Comparison of ENCODE assay signal across 13 cellular contexts in genomic region chr14:97703006-97703760, GRCh38.
A peak's percentile ranks its signal among the peaks of the same experiment; 100 is the strongest.
DNase-seq lines count a peak whose midpoint lies in the region; ATAC-seq lines count a peak whose summit lies in the region.
"Had no signal": no experiment of that assay in that cellular context is flagged by ENCODE, and none has a peak within 500 bp of the region (broad histone marks: within the 10 kb centered on the region; RNA-seq: fewer than 3 reads in every experiment).

No MANE protein-coding gene starts in this region.

- H3K4me1 Mint-ChIP-seq in T-helper 1 cell treated with Interleukin-12 subunit alpha and Interleukin-12 subunit beta and Interleukin-4 antibody, amounts not matched to agents 30 μg/mL and 1 μg/mL, for 36 hours (ENCODE audit: low read depth), result peaks cover 75% of the 10 kb centered on the region
- H3K4me1 Mint-ChIP-seq in activated naive CD8-positive, alpha-beta T cell (ENCODE audit: low read depth), result peaks cover 80% of the 10 kb centered on the region

- DNase-seq in NCI-H82 treated with DMSO at 0.1 percent for 48 hours (lab: John Stamatoyannopoulos, UW; ENCODE audit: unreplicated experiment) (no peak), DMS79 (lab: John Stamatoyannopoulos, UW) (no peak)
- DNase-seq: amniotic stem cell, NCI-H1105, psoas muscle, uterus had no signal

- H3K27me3 Mint-ChIP-seq in T-helper 1 cell treated with Interleukin-12 subunit alpha and Interleukin-12 subunit beta and Interleukin-4 antibody, amounts not matched to agents 30 μg/mL and 1 μg/mL, for 36 hours (ENCODE audit: low read depth), result no peaks in the 10 kb centered on the region
- no peaks in the 10 kb centered on the region for H3K27me3 Mint-ChIP-seq in activated naive CD8-positive, alpha-beta T cell
- H3K27me3 Mint-ChIP-seq: IgD-negative memory B cell had no signal

- H3K4me3 Mint-ChIP-seq in T-helper 1 cell treated with Interleukin-12 subunit alpha and Interleukin-12 subunit beta and Interleukin-4 antibody, amounts not matched to agents 30 μg/mL and 1 μg/mL, for 36 hours, result peak overlapping the region; percentile 43
- peak overlapping the region; percentile 60 for H3K4me3 Mint-ChIP-seq in activated naive CD8-positive, alpha-beta T cell

- peak overlapping the region; percentile 95 for H3K27ac Mint-ChIP-seq in T-helper 1 cell treated with Interleukin-12 subunit alpha and Interleukin-12 subunit beta and Interleukin-4 antibody, amounts not matched to agents 30 μg/mL and 1 μg/mL, for 36 hours
- peak overlapping the region; percentile 91 for H3K27ac Mint-ChIP-seq in activated naive CD8-positive, alpha-beta T cell

- peaks cover 25% of the 10 kb centered on the region for H3K9me3 Mint-ChIP-seq in T-helper 1 cell treated with Interleukin-12 subunit alpha and Interleukin-12 subunit beta and Interleukin-4 antibody, amounts not matched to agents 30 μg/mL and 1 μg/mL, for 36 hours
- no peaks in the 10 kb centered on the region for H3K9me3 Mint-ChIP-seq in activated naive CD8-positive, alpha-beta T cell (ENCODE audit: low read depth)

- H3K4me3 ChIP-seq in skin epidermis, result no peak overlapping the region
- H3K4me3 ChIP-seq: BLaER1 treated with 17β-estradiol and CSF1 and Interleukin-3, amounts not matched to agents 10 nM and 100 nM; psoas muscle; uterus had no signal

- peak; percentile 42 for ATAC-seq in GM18867 (IDR thresholded peaks at IDR 0.05; ENCODE audit: unreplicated experiment)
- ATAC-seq in HG02798 (IDR thresholded peaks at IDR 0.05; ENCODE audit: poor library complexity, unreplicated experiment), result no peak
- ATAC-seq: psoas muscle had no signal

- H3K36me3 Mint-ChIP-seq in T-helper 1 cell treated with Interleukin-12 subunit alpha and Interleukin-12 subunit beta and Interleukin-4 antibody, amounts not matched to agents 30 μg/mL and 1 μg/mL, for 36 hours (ENCODE audit: low read depth), result peaks cover 24% of the 10 kb centered on the region
- peaks cover 4% of the 10 kb centered on the region for H3K36me3 Mint-ChIP-seq in activated naive CD8-positive, alpha-beta T cell
- H3K36me3 Mint-ChIP-seq: IgD-negative memory B cell had no signal

- H3K27ac ChIP-seq in skin epidermis, result peak overlapping the region in 11 of 21 experiments; percentile 9 to 82 (median 49)
- H3K27ac ChIP-seq: BLaER1 treated with 17β-estradiol and CSF1 and Interleukin-3, amounts not matched to agents 10 nM and 100 nM; psoas muscle; uterus had no signal
